6 cellular contexts compared by ENCODE assay signal in genomic region chr10:110179220-110179619, GRCh38.
"Had no signal": no experiment of that assay in that cellular context is flagged by ENCODE, and none has a peak within 500 bp of the region (broad histone marks: within the 10 kb centered on the region; RNA-seq: fewer than 3 reads in every experiment).

No MANE protein-coding gene starts in this region.

- DNase-seq: GM23248, GOT3, H7, IMR-90 had no signal

- ATAC-seq: HCT116, K562 had no signal
